In genomic region chr17:61834610-61835009, GRCh38 we compare ENCODE assay signal across 24 cellular contexts.
"Had no signal": no experiment of that assay in that cellular context is flagged by ENCODE, and none has a peak within 500 bp of the region (broad histone marks: within the 10 kb centered on the region; RNA-seq: fewer than 3 reads in every experiment).

No MANE protein-coding gene starts in this region.

- DNase-seq: activated CD4-positive, alpha-beta T cell treated with anti-CD3 and anti-CD28 coated beads, Interleukin-2, amount 10 ng/mL, durations not matched to agents 7 days and 5 days; activated CD4-positive, CD25-positive, alpha-beta regulatory T cell treated with anti-CD3 and anti-CD28 coated beads, Interleukin-2, amount 50 U/mL, for 72 hours; activated CD8-positive, alpha-beta memory T cell treated with anti-CD3 and anti-CD28 coated beads, Interleukin-2, amount 10 ng/mL, durations not matched to agents 7 days and 5 days; activated CD8-positive, alpha-beta T cell treated with anti-CD3 and anti-CD28 coated beads for 36 hours; activated gamma-delta T cell treated with Interleukin-2 at 50 U/mL for 16 hours; activated T-cell treated with anti-CD3 and anti-CD28 coated beads for 4 hours; aorta; caudate nucleus; dermis blood vessel endothelial cell; effector memory CD4-positive, alpha-beta T cell; glutamatergic neuron; left ventricle myocardium superior; mammary epithelial cell; natural killer cell; right cardiac atrium; stimulated activated CD4-positive, alpha-beta T cell treated with anti-CD3 and anti-CD28 coated beads, Interleukin-4, amount 100 ng/mL, for 24 hours; stimulated activated naive CD8-positive, alpha-beta T cell treated with anti-CD3 and anti-CD28 coated beads, Interleukin-15, Interleukin-2, amounts not matched to agents 100 U/mL and 50 U/mL, for 24 hours; upper lobe of right lung; WERI-Rb-1 had no signal

- H3K79me2 ChIP-seq: hepatocyte, parathyroid adenoma had no signal

- H3K9me3 ChIP-seq: neutrophil, upper lobe of right lung had no signal

- H3K27ac ChIP-seq: hepatocyte, neutrophil, parathyroid adenoma, upper lobe of right lung, WERI-Rb-1 had no signal

- ATAC-seq: activated CD8-positive, alpha-beta memory T cell treated with anti-CD3 and anti-CD28 coated beads, Interleukin-2, amount 10 ng/mL, durations not matched to agents 7 days and 5 days; activated CD8-positive, alpha-beta T cell treated with anti-CD3 and anti-CD28 coated beads for 36 hours; left ventricle myocardium superior; natural killer cell; right cardiac atrium; stimulated activated naive CD8-positive, alpha-beta T cell treated with anti-CD3 and anti-CD28 coated beads, Interleukin-15, Interleukin-2, amounts not matched to agents 100 U/mL and 50 U/mL, for 24 hours; upper lobe of right lung had no signal

- H3K4me3 ChIP-seq: hepatocyte, upper lobe of right lung had no signal

- H3K4me2 ChIP-seq: hepatocyte had no signal

- H3K27me3 ChIP-seq: hepatocyte, neutrophil, upper lobe of right lung had no signal

- H2AFZ ChIP-seq: hepatocyte, parathyroid adenoma had no signal

- H3K4me1 ChIP-seq: parathyroid adenoma, upper lobe of right lung had no signal

- H3K9ac ChIP-seq: parathyroid adenoma had no signal

- FAIRE-seq: frontal cortex, TTC549 had no signal

- H3K36me3 ChIP-seq: upper lobe of right lung had no signal
